ENCODE assay signal across 21 cellular contexts in the genomic region with DNA sequence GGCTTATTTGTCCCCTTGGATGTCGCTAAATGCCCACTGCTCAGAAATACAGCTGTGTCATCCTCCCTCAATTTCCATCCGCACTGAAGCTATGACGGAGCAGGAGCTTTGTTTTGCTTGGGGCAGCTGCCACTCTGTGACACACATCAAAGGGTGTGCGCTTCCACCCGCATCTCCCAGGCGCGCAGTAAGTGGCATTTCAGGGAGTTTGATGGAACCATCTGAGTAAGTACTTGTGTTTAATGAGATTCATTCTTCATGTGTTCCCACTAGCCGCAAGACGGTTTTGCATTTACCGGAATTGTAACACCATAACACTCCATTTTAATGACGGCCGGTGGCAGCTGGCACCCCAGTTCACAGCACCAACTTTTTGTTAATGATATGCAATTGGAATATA.
A peak's percentile ranks its signal among the peaks of the same experiment; 100 is the strongest.
DNase-seq lines count a peak whose midpoint lies in the region; ATAC-seq and TF ChIP-seq lines count a peak whose summit lies in the region.
"Had no signal": no experiment of that assay in that cellular context is flagged by ENCODE, and none has a peak within 500 bp of the region (broad histone marks: within the 10 kb centered on the region; RNA-seq: fewer than 3 reads in every experiment).

No MANE protein-coding gene starts in this region.

- no peak for ATAC-seq in HG02588 (IDR thresholded peaks at IDR 0.05; ENCODE audit: unreplicated experiment)
- ATAC-seq in HG02973 (IDR thresholded peaks at IDR 0.05; ENCODE audit: unreplicated experiment): no peak
- ATAC-seq: GM12878; HCT116; naive thymus-derived CD8-positive, alpha-beta T cell had no signal

- no peak overlapping the region for H3K4me3 Mint-ChIP-seq in glutamatergic neuron (ENCODE audit: unreplicated experiment)
- H3K4me3 Mint-ChIP-seq: B cell; naive thymus-derived CD8-positive, alpha-beta T cell had no signal

- no peak for TF ChIP-seq CTCF in glutamatergic neuron (IDR thresholded peaks at IDR 0.05; ENCODE audit: partially characterized antibody, unreplicated experiment)

- no peaks in the 10 kb centered on the region for H3K36me3 Mint-ChIP-seq in glutamatergic neuron (ENCODE audit: unreplicated experiment)

- H3K4me1 Mint-ChIP-seq in glutamatergic neuron (ENCODE audit: low read depth, unreplicated experiment): peaks cover 3% of the 10 kb centered on the region
- H3K4me1 Mint-ChIP-seq: B cell; naive thymus-derived CD8-positive, alpha-beta T cell had no signal

- peaks cover 2% of the 10 kb centered on the region for H3K9me3 Mint-ChIP-seq in glutamatergic neuron (ENCODE audit: unreplicated experiment)

- peaks cover 2% of the 10 kb centered on the region for H3K27me3 Mint-ChIP-seq in glutamatergic neuron (ENCODE audit: unreplicated experiment)
- H3K27me3 Mint-ChIP-seq: B cell had no signal

- DNase-seq in DMS79 treated with DMSO at 0.1 percent for 48 hours (lab: John Stamatoyannopoulos, UW): peak; percentile 11
- DNase-seq in DMS79 (lab: John Stamatoyannopoulos, UW): no peak
- DNase-seq in NCI-H524 treated with DMSO at 0.1 percent for 48 hours (lab: John Stamatoyannopoulos, UW): peak; percentile 82
- no peak for DNase-seq in glutamatergic neuron
- peak; percentile 79 for DNase-seq in retina
- no peak for DNase-seq in NAMALWA (ENCODE audit: low spot score)
- DNase-seq: activated CD4-positive, alpha-beta T cell treated with anti-CD3 and anti-CD28 coated beads, Interleukin-2, amount 50 U/mL, for 1 hour; activated naive CD4-positive, alpha-beta T cell treated with anti-CD3 and anti-CD28 coated beads, Interleukin-2, amount 50 U/mL, for 16 hours; activated T-cell treated with anti-CD3 and anti-CD28 coated beads, Interleukin-2, amount 50 U/mL, for 1 hour; colonic mucosa; GDM1; islet precursor cell; mammary epithelial cell; naive thymus-derived CD8-positive, alpha-beta T cell; NCI-H187; stimulated activated CD4-positive, alpha-beta T cell treated with anti-CD3 and anti-CD28 coated beads, Interleukin-12 subunit alpha, Interleukin-12 subunit beta, amount 100 ng/mL, for 4 hours had no signal

- peak overlapping the region; percentile 38 for H3K27ac Mint-ChIP-seq in glutamatergic neuron (ENCODE audit: unreplicated experiment)
- H3K27ac Mint-ChIP-seq: B cell had no signal

Comparison
In these comparisons a context has a peak if more than half of its experiments do, and no peak if none do; other contexts are left out.
1. DNase-seq: peak in DMS79 treated with DMSO at 0.1 percent for 48 hours (single experiment), NCI-H524 treated with DMSO at 0.1 percent for 48 hours (single experiment) and retina (single experiment); none in DMS79 (single experiment), glutamatergic neuron (single experiment) and NAMALWA (single experiment).